ENCODE assay signal across 11 cellular contexts in the genomic region with DNA sequence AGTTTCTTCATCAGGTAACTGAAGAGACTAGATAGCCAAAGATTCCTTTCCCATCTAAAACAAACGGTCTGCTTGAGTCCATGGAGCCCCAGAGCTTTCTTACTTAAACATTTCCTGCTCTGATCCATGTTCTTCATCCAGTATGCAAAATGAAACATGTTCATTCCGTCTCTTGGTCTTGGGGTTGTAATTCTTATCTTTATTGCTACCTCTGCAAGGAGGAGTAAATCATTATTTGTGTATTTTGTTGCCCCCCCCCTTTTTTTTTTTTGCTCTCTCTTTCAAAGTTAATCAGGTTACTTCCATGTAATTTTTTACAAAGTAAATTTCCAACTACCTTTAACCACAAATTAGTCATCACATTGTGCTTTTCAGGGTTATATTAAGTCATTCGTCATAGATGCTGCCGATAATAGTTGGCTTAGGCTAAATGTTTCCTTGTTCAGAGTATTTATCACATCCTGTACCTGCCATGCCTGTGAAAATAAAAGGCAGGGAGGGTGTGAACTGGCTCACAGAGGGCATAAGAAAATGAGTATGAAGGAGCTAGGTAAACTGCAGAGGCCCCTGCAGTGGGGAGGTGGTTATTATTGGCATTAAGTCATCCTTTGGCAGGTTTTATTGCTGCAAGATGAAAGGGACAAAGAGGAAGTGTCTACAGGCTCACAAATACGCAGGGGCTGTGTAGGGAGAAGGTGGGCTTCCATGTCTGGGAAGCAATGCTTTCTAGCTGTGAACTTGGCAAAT.
DNase-seq lines count a peak whose midpoint lies in the region; ATAC-seq, FAIRE-seq and TF ChIP-seq lines count a peak whose summit lies in the region.
"Had no signal": no experiment of that assay in that cellular context is flagged by ENCODE, and none has a peak within 500 bp of the region (broad histone marks: within the 10 kb centered on the region; RNA-seq: fewer than 3 reads in every experiment).

No MANE protein-coding gene starts in this region.

- H3K4me3 ChIP-seq in right cardiac atrium (ENCODE audit: low read length) = no peak overlapping the region
- no peak overlapping the region for H3K4me3 ChIP-seq in keratinocyte (ENCODE audit: control insufficient read depth in 2 of 3, extremely low read depth in 1 of 3, insufficient read depth in 2 of 3, low read depth in 1 of 3, low read length in 3 of 3)

- H3K4me2 ChIP-seq in keratinocyte (ENCODE audit: control insufficient read depth, extremely low read depth, insufficient read depth, low read depth, low read length) = peak overlapping the region; percentile 49

- WGBS in right cardiac atrium = 62% methylated on average over 5 of the region's 5 CpGs

- TF ChIP-seq CTCF in keratinocyte (optimal IDR thresholded peaks at IDR 0.05 in 1 of 3, IDR thresholded peaks at IDR 0.05 in 1 of 3, conservative IDR thresholded peaks at IDR 0.05 in 1 of 3; ENCODE audit: extremely low read depth in 1 of 3, insufficient read depth in 2 of 3, low read length in 3 of 3) = no peak

- H3K4me1 ChIP-seq in right cardiac atrium (ENCODE audit: control insufficient read depth, insufficient read depth, low read length) (peaks cover 1% of the 10 kb centered on the region), keratinocyte (ENCODE audit: control insufficient read depth, extremely low read depth, insufficient read depth, low read length) (peaks cover 24% of the 10 kb centered on the region)

- H3K9me3 ChIP-seq in right cardiac atrium (ENCODE audit: control insufficient read depth, low read length) = no peaks in the 10 kb centered on the region
- no peaks in the 10 kb centered on the region for H3K9me3 ChIP-seq in keratinocyte (ENCODE audit: control insufficient read depth, low read depth, low read length)

- H2AFZ ChIP-seq in keratinocyte (ENCODE audit: control insufficient read depth, low read length) = no peak overlapping the region

- DNase-seq in right cardiac atrium (no peak), left ventricle myocardium superior (no peak), keratinocyte (ENCODE audit: low read depth, low spot score) (peak; percentile 91), NCI-H510A treated with DMSO at 0.1 percent for 48 hours (lab: John Stamatoyannopoulos, UW) (no peak), GDM1 (lab: John Stamatoyannopoulos, UW) (no peak)
- peak; percentile 4 for DNase-seq in activated T-helper 9 cell treated with anti-CD3 and anti-CD28 coated beads, Interleukin-2, amount 50 U/mL, for 16 hours (ENCODE audit: low read depth)
- DNase-seq: activated B cell treated with CpG ODN at 0.5 μM for 24 hours; effector memory CD4-positive, alpha-beta T cell; NCI-H524 treated with DMSO at 0.1 percent for 48 hours had no signal

- H3K27me3 ChIP-seq in right cardiac atrium (ENCODE audit: control insufficient read depth, insufficient read depth) (no peaks in the 10 kb centered on the region), keratinocyte (ENCODE audit: control insufficient read depth, extremely low read depth, insufficient read depth, low read length) (no peaks in the 10 kb centered on the region)

- H3K9me1 ChIP-seq in keratinocyte (ENCODE audit: control insufficient read depth, extremely low read depth, insufficient read depth, low read length) = no peaks in the 10 kb centered on the region

- dilution Hi-C loops in keratinocyte (cut with MboI; ENCODE audit: extremely low pct_ligation_motif_present, low sequenced_read_pairs) = no loop called here

- peak overlapping the region; percentile 47 for H3K9ac ChIP-seq in keratinocyte (ENCODE audit: control insufficient read depth, extremely low read depth, insufficient read depth, low read length)

- intact Hi-C loops in right cardiac atrium (cut with DNase I) (no loop called here), left ventricle myocardium superior (cut with micrococcal nuclease) (no loop called here)

- FAIRE-seq in keratinocyte (lab: Jason Lieb, UNC) = peak; percentile 90

- H3K36me3 ChIP-seq in keratinocyte (ENCODE audit: control insufficient read depth in 2 of 2, extremely low read depth in 1 of 2, insufficient read depth in 2 of 2, low read length in 2 of 2) = no peaks in the 10 kb centered on the region

- no peaks in the 10 kb centered on the region for H4K20me1 ChIP-seq in keratinocyte (ENCODE audit: control insufficient read depth, extremely low read depth, insufficient read depth, low read length)

- H3K79me2 ChIP-seq in keratinocyte (ENCODE audit: control insufficient read depth, insufficient read depth, low read length) = no peaks in the 10 kb centered on the region

- ATAC-seq in right cardiac atrium (peak; percentile 50 to 91), left ventricle myocardium superior (no peak), HG03196 (IDR thresholded peaks at IDR 0.05; ENCODE audit: unreplicated experiment) (no peak), GM18519 (IDR thresholded peaks at IDR 0.05; ENCODE audit: low FRiP score, unreplicated experiment) (no peak)

- H3K27ac ChIP-seq in right cardiac atrium (ENCODE audit: low read length) = no peak overlapping the region
- peak overlapping the region; percentile 77 for H3K27ac ChIP-seq in keratinocyte (ENCODE audit: control insufficient read depth, insufficient read depth, low read length)

Comparison
In these comparisons a context has a peak if more than half of its experiments do, and no peak if none do; other contexts are left out.
1. ATAC-seq: peak in right cardiac atrium (2 of 2); none in left ventricle myocardium superior (single experiment), HG03196 (single experiment) and GM18519 (single experiment).
2. DNase-seq: peak in activated T-helper 9 cell treated with anti-CD3 and anti-CD28 coated beads, Interleukin-2, amount 50 U/mL, for 16 hours (single experiment) and keratinocyte (single experiment); none in right cardiac atrium (0 of 3), left ventricle myocardium superior (single experiment), NCI-H510A treated with DMSO at 0.1 percent for 48 hours (single experiment) and GDM1 (single experiment).